ENCODE assay signal across 1 cellular context in the genomic region with DNA sequence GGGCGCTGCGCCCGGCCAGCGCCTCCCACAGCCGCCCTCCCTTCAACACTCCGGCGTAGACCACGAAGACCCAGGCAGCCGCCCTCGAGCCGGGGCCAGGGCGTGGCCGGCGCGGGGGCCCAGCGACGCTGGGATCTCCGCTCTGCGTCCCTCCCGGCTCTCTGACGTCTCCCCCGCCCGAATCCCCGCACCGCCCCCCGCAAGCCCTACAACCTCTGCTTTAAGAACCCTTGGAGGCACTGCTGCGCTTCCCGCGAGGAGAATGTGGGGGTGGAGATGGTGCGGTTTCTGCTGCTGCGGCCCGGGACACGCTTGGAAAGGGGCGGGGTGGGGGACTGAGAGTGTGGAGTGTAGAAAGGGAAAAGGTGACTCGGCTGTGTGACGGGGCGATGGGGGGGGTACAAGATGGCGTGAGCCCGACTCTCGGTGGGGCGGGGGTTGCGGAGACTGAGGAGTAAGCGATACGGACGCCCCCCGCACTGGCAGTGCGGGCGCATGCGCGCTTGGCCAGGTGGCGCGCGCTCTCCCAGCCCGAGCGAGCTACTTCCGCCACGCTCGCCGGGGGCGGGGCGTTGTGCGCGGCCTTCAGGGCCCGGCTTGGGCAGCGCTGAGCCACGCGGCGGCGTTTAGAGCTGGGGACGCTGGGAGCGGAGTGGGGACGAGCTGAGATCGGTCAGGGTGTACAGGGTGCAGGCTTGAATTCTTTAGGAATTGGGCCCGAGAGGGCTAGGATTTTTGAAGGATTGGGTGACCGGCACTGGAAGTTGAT.
TF ChIP-seq lines count a peak whose summit lies in the region.

SUPT3H (minus strand) TSS at position 380 of the 769 bp plus-strand sequence.

TF ChIP-seq in GM12878, 131 proteins besides CTCF, POLR2A, EP300 and RAD21 (continued from another document and continues in another):
- TF ChIP-seq, protein P1, sequence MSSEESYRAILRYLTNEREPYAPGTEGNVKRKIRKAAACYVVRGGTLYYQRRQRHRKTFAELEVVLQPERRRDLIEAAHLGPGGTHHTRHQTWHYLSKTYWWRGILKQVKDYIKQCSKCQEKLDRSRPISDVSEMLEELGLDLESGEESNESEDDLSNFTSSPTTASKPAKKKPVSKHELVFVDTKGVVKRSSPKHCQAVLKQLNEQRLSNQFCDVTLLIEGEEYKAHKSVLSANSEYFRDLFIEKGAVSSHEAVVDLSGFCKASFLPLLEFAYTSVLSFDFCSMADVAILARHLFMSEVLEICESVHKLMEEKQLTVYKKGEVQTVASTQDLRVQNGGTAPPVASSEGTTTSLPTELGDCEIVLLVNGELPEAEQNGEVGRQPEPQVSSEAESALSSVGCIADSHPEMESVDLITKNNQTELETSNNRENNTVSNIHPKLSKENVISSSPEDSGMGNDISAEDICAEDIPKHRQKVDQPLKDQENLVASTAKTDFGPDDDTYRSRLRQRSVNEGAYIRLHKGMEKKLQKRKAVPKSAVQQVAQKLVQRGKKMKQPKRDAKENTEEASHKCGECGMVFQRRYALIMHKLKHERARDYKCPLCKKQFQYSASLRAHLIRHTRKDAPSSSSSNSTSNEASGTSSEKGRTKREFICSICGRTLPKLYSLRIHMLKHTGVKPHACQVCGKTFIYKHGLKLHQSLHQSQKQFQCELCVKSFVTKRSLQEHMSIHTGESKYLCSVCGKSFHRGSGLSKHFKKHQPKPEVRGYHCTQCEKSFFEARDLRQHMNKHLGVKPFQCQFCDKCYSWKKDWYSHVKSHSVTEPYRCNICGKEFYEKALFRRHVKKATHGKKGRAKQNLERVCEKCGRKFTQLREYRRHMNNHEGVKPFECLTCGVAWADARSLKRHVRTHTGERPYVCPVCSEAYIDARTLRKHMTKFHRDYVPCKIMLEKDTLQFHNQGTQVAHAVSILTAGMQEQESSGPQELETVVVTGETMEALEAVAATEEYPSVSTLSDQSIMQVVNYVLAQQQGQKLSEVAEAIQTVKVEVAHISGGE (CRISPR knock-in tag; IDR thresholded peaks at IDR 0.05), result no peak
- TF ChIP-seq RUNX3 (IDR thresholded peaks at IDR 0.05; ENCODE audit: low read length) (peak; percentile 15; the same call in 1 of the 2 replicates), SRF (IDR thresholded peaks at IDR 0.05; ENCODE audit: low read depth in 2 of 2, low read length in 2 of 2) (no peak), HDAC2 (IDR thresholded peaks at IDR 0.05) (no peak), ZNF592 (IDR thresholded peaks at IDR 0.05) (peak; percentile 88), SMARCA5 (IDR thresholded peaks at IDR 0.05) (peak; percentile 92), E2F4 (IDR thresholded peaks at IDR 0.05; ENCODE audit: low read depth, low read length) (0 out of 2 replicates have a peak, but pooled peaks have one; percentile 18), FOXM1 (IDR thresholded peaks at IDR 0.05; ENCODE audit: low read depth, low read length) (no peak), BHLHE40 (IDR thresholded peaks at IDR 0.05; ENCODE audit: borderline replicate concordance in 1 of 2, low read depth in 2 of 2, low read length in 1 of 2) (peak; percentile 38 to 50; a peak in 1 of 4 replicates), ATF3 (IDR thresholded peaks at IDR 0.05; ENCODE audit: borderline replicate concordance, extremely low read depth, low read depth, low read length) (no peak), JUND (IDR thresholded peaks at IDR 0.05; ENCODE audit: low read depth, low read length) (0 out of 2 replicates have a peak, but pooled peaks have one; percentile 9), SIN3A (IDR thresholded peaks at IDR 0.05; ENCODE audit: low read depth, low read length) (peak; percentile 50), REST (IDR thresholded peaks at IDR 0.05; ENCODE audit: low read depth, low read length) (no peak), BACH1 (IDR thresholded peaks at IDR 0.05; ENCODE audit: borderline replicate concordance) (peak; percentile 67), TARDBP (IDR thresholded peaks at IDR 0.05; ENCODE audit: borderline replicate concordance) (peak; percentile 24; the same call in 1 of the 2 replicates), USF2 (IDR thresholded peaks at IDR 0.05; ENCODE audit: borderline replicate concordance, low read depth, low read length) (no peak), NRF1 (conservative IDR thresholded peaks at IDR 0.05; ENCODE audit: low read depth, low read length) (peak; percentile 66), HCFC1 (IDR thresholded peaks at IDR 0.05; ENCODE audit: low read length) (peak; percentile 38; the same call in 1 of the 2 replicates), MLLT1 (IDR thresholded peaks at IDR 0.05) (0 out of 2 replicates have a peak, but pooled peaks have one; percentile 40), HDAC6 (IDR thresholded peaks at IDR 0.05; ENCODE audit: unreplicated experiment) (peak; percentile 7), SMC3 (IDR thresholded peaks at IDR 0.05; ENCODE audit: borderline replicate concordance, low read length) (peak; percentile 14; the same call in 1 of the 2 replicates), TAF1 (IDR thresholded peaks at IDR 0.05; ENCODE audit: borderline replicate concordance, low read depth, low read length) (peak; percentile 56; the same call in 1 of the 2 replicates), POU2F2 (IDR thresholded peaks at IDR 0.05; ENCODE audit: borderline replicate concordance, low read depth, low read length) (peak; percentile 66; the same call in 1 of the 3 replicates), PAX5 (IDR thresholded peaks at IDR 0.05; ENCODE audit: borderline replicate concordance, low read depth, low read length) (0 out of 2 replicates have a peak, but pooled peaks have one; percentile 11), STAT1 (conservative IDR thresholded peaks at IDR 0.05) (no peak), IKZF1 (conservative IDR thresholded peaks at IDR 0.05) (peak; percentile 69), LARP7 (IDR thresholded peaks at IDR 0.05) (peak; percentile 76), KDM1A (IDR thresholded peaks at IDR 0.05; ENCODE audit: borderline replicate concordance) (no peak), CHD2 (IDR thresholded peaks at IDR 0.05; ENCODE audit: borderline replicate concordance, low read depth, low read length) (peak; percentile 49; the same call in 1 of the 2 replicates), EGR1 (IDR thresholded peaks at IDR 0.05; ENCODE audit: borderline replicate concordance in 1 of 2, low read depth in 2 of 2, low read length in 2 of 2) (peak in 1 of 2 experiments; percentile 38; a peak in 1 of 3 replicates), YY1 (IDR thresholded peaks at IDR 0.05; ENCODE audit: low read depth, low read length) (peak; percentile 87)
- TF ChIP-seq, protein P2, sequence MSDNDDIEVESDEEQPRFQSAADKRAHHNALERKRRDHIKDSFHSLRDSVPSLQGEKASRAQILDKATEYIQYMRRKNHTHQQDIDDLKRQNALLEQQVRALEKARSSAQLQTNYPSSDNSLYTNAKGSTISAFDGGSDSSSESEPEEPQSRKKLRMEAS (IDR thresholded peaks at IDR 0.05; ENCODE audit: low read depth, low read length), result peak; percentile 67
- TF ChIP-seq, protein P3, sequence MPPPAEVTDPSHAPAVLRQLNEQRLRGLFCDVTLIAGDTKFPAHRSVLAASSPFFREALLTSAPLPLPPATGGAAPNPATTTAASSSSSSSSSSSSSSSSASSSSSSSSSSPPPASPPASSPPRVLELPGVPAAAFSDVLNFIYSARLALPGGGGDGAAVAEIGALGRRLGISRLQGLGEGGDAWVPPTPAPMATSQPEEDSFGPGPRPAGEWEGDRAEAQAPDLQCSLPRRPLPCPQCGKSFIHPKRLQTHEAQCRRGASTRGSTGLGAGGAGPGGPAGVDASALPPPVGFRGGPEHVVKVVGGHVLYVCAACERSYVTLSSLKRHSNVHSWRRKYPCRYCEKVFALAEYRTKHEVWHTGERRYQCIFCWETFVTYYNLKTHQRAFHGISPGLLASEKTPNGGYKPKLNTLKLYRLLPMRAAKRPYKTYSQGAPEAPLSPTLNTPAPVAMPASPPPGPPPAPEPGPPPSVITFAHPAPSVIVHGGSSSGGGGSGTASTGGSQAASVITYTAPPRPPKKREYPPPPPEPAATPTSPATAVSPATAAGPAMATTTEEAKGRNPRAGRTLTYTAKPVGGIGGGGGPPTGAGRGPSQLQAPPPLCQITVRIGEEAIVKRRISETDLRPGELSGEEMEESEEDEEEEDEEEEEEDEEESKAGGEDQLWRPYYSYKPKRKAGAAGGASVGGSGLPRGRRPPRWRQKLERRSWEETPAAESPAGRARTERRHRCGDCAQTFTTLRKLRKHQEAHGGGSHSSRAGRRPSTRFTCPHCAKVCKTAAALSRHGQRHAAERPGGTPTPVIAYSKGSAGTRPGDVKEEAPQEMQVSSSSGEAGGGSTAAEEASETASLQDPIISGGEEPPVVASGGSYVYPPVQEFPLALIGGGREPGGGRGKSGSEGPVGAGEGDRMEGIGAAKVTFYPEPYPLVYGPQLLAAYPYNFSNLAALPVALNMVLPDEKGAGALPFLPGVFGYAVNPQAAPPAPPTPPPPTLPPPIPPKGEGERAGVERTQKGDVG (CRISPR knock-in tag; IDR thresholded peaks at IDR 0.05), result no peak
